17 cellular contexts compared by ENCODE assay signal in the genomic region with DNA sequence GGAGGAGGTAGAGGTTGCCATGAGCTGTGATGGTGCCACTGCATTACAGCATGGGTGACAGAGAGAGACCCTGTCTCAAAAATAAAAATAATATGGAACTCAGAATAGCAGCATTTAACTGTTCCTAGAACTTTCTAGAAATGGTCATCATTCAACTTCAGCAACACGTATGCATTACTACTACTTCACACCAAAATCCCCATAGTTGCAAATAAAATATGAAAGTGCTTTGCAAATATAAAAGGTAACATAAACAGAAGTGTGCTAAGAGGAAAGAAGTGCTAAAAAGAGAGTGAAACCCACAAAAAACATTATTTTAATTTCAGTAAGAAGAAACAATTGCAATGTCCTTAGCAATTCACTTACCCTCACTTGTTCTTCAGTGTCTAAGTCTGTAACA.
DNase-seq lines count a peak whose midpoint lies in the region; ATAC-seq and TF ChIP-seq lines count a peak whose summit lies in the region.
"Had no signal": no experiment of that assay in that cellular context is flagged by ENCODE, and none has a peak within 500 bp of the region (broad histone marks: within the 10 kb centered on the region; RNA-seq: fewer than 3 reads in every experiment).

No MANE protein-coding gene starts in this region.

- intact Hi-C loops in tibial artery (cut with DNase I; ENCODE audit: low total_unique reads) = no loop called here

- H3K4me3 ChIP-seq in tibial artery = no peak overlapping the region
- H3K4me3 ChIP-seq: A549; BLaER1 treated with 17β-estradiol and CSF1 and Interleukin-3, amounts not matched to agents 10 nM and 100 nM had no signal

- no peak overlapping the region for H3K4me3 Mint-ChIP-seq in stimulated activated memory B cell treated with anti-CD40 and anti-IgM and Interleukin-4, amounts not matched to agents 10 μg/mL and 1 μg/mL and 100 μg/mL, for 72 hours
- H3K4me3 Mint-ChIP-seq: B cell; CD4-positive, alpha-beta T cell; CD8-positive, alpha-beta T cell had no signal

- H3K27me3 ChIP-seq in tibial artery = no peaks in the 10 kb centered on the region
- H3K27me3 ChIP-seq: BLaER1 treated with 17β-estradiol and CSF1 and Interleukin-3, amounts not matched to agents 10 nM and 100 nM had no signal

- DNase-seq in tibial artery (no peak), SK-N-DZ (ENCODE audit: low spot score) (no peak)
- DNase-seq: AML-193; Caco-2; Calu3; CD4-positive, alpha-beta T cell; CD8-positive, alpha-beta T cell; DMS79 treated with DMSO at 0.1 percent for 48 hours; GF-D8 had no signal

- no peaks in the 10 kb centered on the region for H3K27me3 Mint-ChIP-seq in stimulated activated memory B cell treated with anti-CD40 and anti-IgM and Interleukin-4, amounts not matched to agents 10 μg/mL and 1 μg/mL and 100 μg/mL, for 72 hours
- H3K27me3 Mint-ChIP-seq: B cell; CD4-positive, alpha-beta T cell had no signal

- H3K36me3 Mint-ChIP-seq in stimulated activated memory B cell treated with anti-CD40 and anti-IgM and Interleukin-4, amounts not matched to agents 10 μg/mL and 1 μg/mL and 100 μg/mL, for 72 hours = no peaks in the 10 kb centered on the region
- H3K36me3 Mint-ChIP-seq: CD8-positive, alpha-beta T cell had no signal

- H3K36me3 ChIP-seq in tibial artery = no peaks in the 10 kb centered on the region
- H3K36me3 ChIP-seq: BLaER1 treated with 17β-estradiol and CSF1 and Interleukin-3, amounts not matched to agents 10 nM and 100 nM had no signal

- no peaks in the 10 kb centered on the region for H3K4me1 ChIP-seq in tibial artery
- H3K4me1 ChIP-seq: A549; BLaER1 treated with 17β-estradiol and CSF1 and Interleukin-3, amounts not matched to agents 10 nM and 100 nM; Caco-2 had no signal

- H3K9me3 ChIP-seq in tibial artery = no peaks in the 10 kb centered on the region
- H3K9me3 ChIP-seq: A549, Caco-2 had no signal

- H3K27ac Mint-ChIP-seq in stimulated activated memory B cell treated with anti-CD40 and anti-IgM and Interleukin-4, amounts not matched to agents 10 μg/mL and 1 μg/mL and 100 μg/mL, for 72 hours = peak overlapping the region; percentile 28
- H3K27ac Mint-ChIP-seq: B cell; CD4-positive, alpha-beta T cell; CD8-positive, alpha-beta T cell had no signal

- no peaks in the 10 kb centered on the region for H3K9me3 Mint-ChIP-seq in stimulated activated memory B cell treated with anti-CD40 and anti-IgM and Interleukin-4, amounts not matched to agents 10 μg/mL and 1 μg/mL and 100 μg/mL, for 72 hours
- H3K9me3 Mint-ChIP-seq: CD4-positive, alpha-beta T cell; CD8-positive, alpha-beta T cell had no signal

- H3K4me1 Mint-ChIP-seq in stimulated activated memory B cell treated with anti-CD40 and anti-IgM and Interleukin-4, amounts not matched to agents 10 μg/mL and 1 μg/mL and 100 μg/mL, for 72 hours = peaks cover 8% of the 10 kb centered on the region
- H3K4me1 Mint-ChIP-seq: B cell had no signal

- ATAC-seq in HG02798 (IDR thresholded peaks at IDR 0.05; ENCODE audit: poor library complexity, unreplicated experiment) (peak; percentile 66), HG03439 (IDR thresholded peaks at IDR 0.05; ENCODE audit: unreplicated experiment) (peak; percentile 61)
- no peak for ATAC-seq in stimulated activated memory B cell treated with anti-CD40 and anti-IgM and Interleukin-4, amounts not matched to agents 10 μg/mL and 1 μg/mL and 100 μg/mL, for 72 hours
- ATAC-seq: A549; CD8-positive, alpha-beta T cell had no signal

- H3K27ac ChIP-seq in tibial artery = no peak overlapping the region
- H3K27ac ChIP-seq: 22Rv1; A549; BLaER1 treated with 17β-estradiol and CSF1 and Interleukin-3, amounts not matched to agents 10 nM and 100 nM; C4-2B had no signal

- TF ChIP-seq CTCF in tibial artery (IDR thresholded peaks at IDR 0.05) = no peak
